ENCODE assay signal across 2 cellular contexts in the genomic region with DNA sequence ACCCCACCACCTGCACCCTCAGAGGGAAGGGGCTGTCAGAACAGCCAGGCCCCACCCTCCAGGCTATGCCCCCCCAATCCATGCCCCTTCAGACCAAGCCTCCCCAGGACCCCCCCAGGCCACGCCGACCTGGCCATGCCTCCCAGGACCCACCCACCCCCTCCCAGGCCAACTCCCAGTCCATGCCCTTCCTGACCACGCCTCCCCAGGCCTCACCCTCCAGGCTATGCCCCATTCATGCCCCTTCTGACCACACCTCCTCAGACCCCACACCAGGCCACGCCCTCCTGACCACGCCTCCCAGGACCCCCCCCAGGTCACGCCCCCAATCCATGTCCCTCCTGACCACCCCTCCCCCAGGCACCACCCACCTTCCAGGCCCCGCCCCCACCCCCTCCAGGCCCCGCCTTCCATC.
TF ChIP-seq lines count a peak whose summit lies in the region.

No MANE protein-coding gene starts in this region.

TF ChIP-seq in SK-N-SH, 30 proteins besides CTCF, POLR2A, EP300 and RAD21:
- TF ChIP-seq, protein P1, sequence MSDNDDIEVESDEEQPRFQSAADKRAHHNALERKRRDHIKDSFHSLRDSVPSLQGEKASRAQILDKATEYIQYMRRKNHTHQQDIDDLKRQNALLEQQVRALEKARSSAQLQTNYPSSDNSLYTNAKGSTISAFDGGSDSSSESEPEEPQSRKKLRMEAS (IDR thresholded peaks at IDR 0.05; ENCODE audit: low read depth): no peak
- no peak for TF ChIP-seq SIN3A (IDR thresholded peaks at IDR 0.05; ENCODE audit: borderline replicate concordance, low read depth, low read length)
- no peak for TF ChIP-seq FOXM1 (IDR thresholded peaks at IDR 0.05; ENCODE audit: low read depth)
- no peak for TF ChIP-seq USF1 (IDR thresholded peaks at IDR 0.05; ENCODE audit: borderline replicate concordance, low read depth)

TF ChIP-seq in SK-N-SH treated with all-trans-retinoic acid at 6 μM for 48 hours, 23 proteins besides CTCF, POLR2A, EP300 and RAD21:
- no peak for TF ChIP-seq PPARA (CRISPR knock-in tag; IDR thresholded peaks at IDR 0.05; ENCODE audit: borderline replicate concordance)
- TF ChIP-seq ZFP30 (CRISPR knock-in tag; IDR thresholded peaks at IDR 0.05): no peak
- no peak for TF ChIP-seq GLIS3 (CRISPR knock-in tag; IDR thresholded peaks at IDR 0.05)
- no peak for TF ChIP-seq ISL1 (CRISPR knock-in tag; IDR thresholded peaks at IDR 0.05)
- no peak for TF ChIP-seq BACH2 (CRISPR knock-in tag; IDR thresholded peaks at IDR 0.05; ENCODE audit: borderline replicate concordance)
- no peak for TF ChIP-seq RARB (CRISPR knock-in tag; IDR thresholded peaks at IDR 0.05)
- TF ChIP-seq ZNF8 (CRISPR knock-in tag; IDR thresholded peaks at IDR 0.05): no peak
- TF ChIP-seq POU6F1 (CRISPR knock-in tag; IDR thresholded peaks at IDR 0.05; ENCODE audit: borderline replicate concordance, low read depth): no peak
